ENCODE assay signal across 1 cellular context in genomic region chr5:136042665-136043121, GRCh38.
TF ChIP-seq lines count a peak whose summit lies in the region.

No MANE protein-coding gene starts in this region.

TF ChIP-seq in HEK293, 187 proteins besides CTCF, POLR2A, EP300 and RAD21 (continued from another document):
- no peak for TF ChIP-seq ZNF580 (tag by site-specific recombination; IDR thresholded peaks at IDR 0.05)
- TF ChIP-seq ATF2 (tag by site-specific recombination; IDR thresholded peaks at IDR 0.05; ENCODE audit: low read depth) = peak; percentile 89
- TF ChIP-seq ZNF776 (tag by site-specific recombination; IDR thresholded peaks at IDR 0.05; ENCODE audit: borderline replicate concordance) = no peak
